In genomic region chrX:41723305-41723704, GRCh38 we compare ENCODE assay signal across 2 cellular contexts.
TF ChIP-seq lines count a peak whose summit lies in the region.

No MANE protein-coding gene starts in this region.

TF ChIP-seq in HepG2, 621 proteins besides CTCF, POLR2A, EP300 and RAD21:
- TF ChIP-seq ARID2 (CRISPR knock-in tag; IDR thresholded peaks at IDR 0.05; ENCODE audit: borderline replicate concordance) (no peak), ZHX1 (CRISPR knock-in tag; IDR thresholded peaks at IDR 0.05; ENCODE audit: low read depth) (no peak), SRSF9 (IDR thresholded peaks at IDR 0.05; ENCODE audit: borderline replicate concordance, insufficient read depth, low read depth, low read length, poor library complexity, severe bottlenecking) (no peak), MEIS1 (CRISPR knock-in tag; IDR thresholded peaks at IDR 0.05; ENCODE audit: borderline replicate concordance) (no peak), ZBTB37 (CRISPR knock-in tag; IDR thresholded peaks at IDR 0.05) (no peak), SNAPC2 (CRISPR knock-in tag; IDR thresholded peaks at IDR 0.05) (no peak), CENPX (CRISPR knock-in tag; IDR thresholded peaks at IDR 0.05) (no peak), DBP (CRISPR knock-in tag; IDR thresholded peaks at IDR 0.05; ENCODE audit: not compliant biosample characterization) (no peak), SOX13 (IDR thresholded peaks at IDR 0.05) (no peak), SOX13 (CRISPR knock-in tag; conservative IDR thresholded peaks at IDR 0.05 in 1 of 2, IDR thresholded peaks at IDR 0.05 in 1 of 2) (no peak), POLR2AphosphoS2 (IDR thresholded peaks at IDR 0.05; ENCODE audit: low read depth, low read length) (no peak), SSRP1 (CRISPR knock-in tag; IDR thresholded peaks at IDR 0.05) (no peak), ATAD3A (CRISPR knock-in tag; IDR thresholded peaks at IDR 0.05) (no peak), ZKSCAN8 (CRISPR knock-in tag; IDR thresholded peaks at IDR 0.05; ENCODE audit: borderline replicate concordance) (no peak)
- TF ChIP-seq, protein P1, sequence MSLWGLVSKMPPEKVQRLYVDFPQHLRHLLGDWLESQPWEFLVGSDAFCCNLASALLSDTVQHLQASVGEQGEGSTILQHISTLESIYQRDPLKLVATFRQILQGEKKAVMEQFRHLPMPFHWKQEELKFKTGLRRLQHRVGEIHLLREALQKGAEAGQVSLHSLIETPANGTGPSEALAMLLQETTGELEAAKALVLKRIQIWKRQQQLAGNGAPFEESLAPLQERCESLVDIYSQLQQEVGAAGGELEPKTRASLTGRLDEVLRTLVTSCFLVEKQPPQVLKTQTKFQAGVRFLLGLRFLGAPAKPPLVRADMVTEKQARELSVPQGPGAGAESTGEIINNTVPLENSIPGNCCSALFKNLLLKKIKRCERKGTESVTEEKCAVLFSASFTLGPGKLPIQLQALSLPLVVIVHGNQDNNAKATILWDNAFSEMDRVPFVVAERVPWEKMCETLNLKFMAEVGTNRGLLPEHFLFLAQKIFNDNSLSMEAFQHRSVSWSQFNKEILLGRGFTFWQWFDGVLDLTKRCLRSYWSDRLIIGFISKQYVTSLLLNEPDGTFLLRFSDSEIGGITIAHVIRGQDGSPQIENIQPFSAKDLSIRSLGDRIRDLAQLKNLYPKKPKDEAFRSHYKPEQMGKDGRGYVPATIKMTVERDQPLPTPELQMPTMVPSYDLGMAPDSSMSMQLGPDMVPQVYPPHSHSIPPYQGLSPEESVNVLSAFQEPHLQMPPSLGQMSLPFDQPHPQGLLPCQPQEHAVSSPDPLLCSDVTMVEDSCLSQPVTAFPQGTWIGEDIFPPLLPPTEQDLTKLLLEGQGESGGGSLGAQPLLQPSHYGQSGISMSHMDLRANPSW (CRISPR knock-in tag; IDR thresholded peaks at IDR 0.05; ENCODE audit: borderline replicate concordance): no peak
TF ChIP-seq in HepG2: peak in this region for 0.

TF ChIP-seq in H1, 55 proteins besides CTCF, POLR2A, EP300 and RAD21:
- TF ChIP-seq GTF2F1 (IDR thresholded peaks at IDR 0.05; ENCODE audit: borderline replicate concordance, low read depth, low read length) (no peak), PHF8 (conservative IDR thresholded peaks at IDR 0.05; ENCODE audit: low read depth, low read length) (no peak), SIX5 (IDR thresholded peaks at IDR 0.05; ENCODE audit: low read depth, low read length) (no peak), ATF3 (IDR thresholded peaks at IDR 0.05; ENCODE audit: insufficient read depth, low read depth, low read length) (no peak), SIRT6 (IDR thresholded peaks at IDR 0.05; ENCODE audit: low read length) (no peak), EGR1 (IDR thresholded peaks at IDR 0.05; ENCODE audit: borderline replicate concordance, low read depth, low read length) (no peak), CHD1 (IDR thresholded peaks at IDR 0.05; ENCODE audit: low read depth, low read length) (no peak), SUZ12 (IDR thresholded peaks at IDR 0.05; ENCODE audit: low read length) (no peak), ASH2L (IDR thresholded peaks at IDR 0.05; ENCODE audit: low read length) (no peak), CHD2 (IDR thresholded peaks at IDR 0.05; ENCODE audit: low read length) (no peak), HDAC6 (IDR thresholded peaks at IDR 0.05; ENCODE audit: low read depth, low read length) (no peak), KDM1A (IDR thresholded peaks at IDR 0.05; ENCODE audit: borderline replicate concordance, low read length) (no peak), NRF1 (IDR thresholded peaks at IDR 0.05; ENCODE audit: low read depth, low read length) (no peak), RXRA (IDR thresholded peaks at IDR 0.05; ENCODE audit: insufficient read depth, low read depth, low read length) (no peak), CHD7 (IDR thresholded peaks at IDR 0.05; ENCODE audit: insufficient replicate concordance, low read length) (no peak), CBX5 (IDR thresholded peaks at IDR 0.05; ENCODE audit: low read depth, low read length) (no peak), EZH2 (IDR thresholded peaks at IDR 0.05; ENCODE audit: low read depth, low read length, severe bottlenecking) (no peak)
- TF ChIP-seq, protein P2, sequence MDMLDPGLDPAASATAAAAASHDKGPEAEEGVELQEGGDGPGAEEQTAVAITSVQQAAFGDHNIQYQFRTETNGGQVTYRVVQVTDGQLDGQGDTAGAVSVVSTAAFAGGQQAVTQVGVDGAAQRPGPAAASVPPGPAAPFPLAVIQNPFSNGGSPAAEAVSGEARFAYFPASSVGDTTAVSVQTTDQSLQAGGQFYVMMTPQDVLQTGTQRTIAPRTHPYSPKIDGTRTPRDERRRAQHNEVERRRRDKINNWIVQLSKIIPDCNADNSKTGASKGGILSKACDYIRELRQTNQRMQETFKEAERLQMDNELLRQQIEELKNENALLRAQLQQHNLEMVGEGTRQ (IDR thresholded peaks at IDR 0.05; ENCODE audit: low read length): no peak
TF ChIP-seq in H1: peak in this region for 0.
